ENCODE assay signal across 25 cellular contexts in the genomic region with DNA sequence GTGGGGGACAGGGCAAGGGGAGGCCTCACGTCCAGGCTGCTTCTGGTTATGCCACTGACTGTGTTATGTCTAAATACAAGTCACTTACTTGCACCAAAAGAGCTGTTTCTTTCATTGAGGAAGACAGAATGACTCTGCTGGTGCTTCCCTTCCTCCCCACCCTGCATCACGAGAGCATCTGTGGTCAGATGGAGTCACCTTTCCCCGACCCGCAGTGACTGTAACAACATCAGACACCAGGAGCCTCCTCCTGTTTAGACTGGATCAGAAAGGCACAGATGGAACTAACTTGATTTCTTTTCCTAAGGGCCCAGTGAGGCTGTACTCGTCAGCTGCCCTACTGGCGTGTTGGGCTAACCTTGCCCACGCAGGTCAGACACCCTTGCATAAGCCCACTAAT.
"Had no signal": no experiment of that assay in that cellular context is flagged by ENCODE, and none has a peak within 500 bp of the region (broad histone marks: within the 10 kb centered on the region; RNA-seq: fewer than 3 reads in every experiment).

No MANE protein-coding gene starts in this region.

- H3K9ac ChIP-seq: SK-N-SH had no signal

- H3K27ac ChIP-seq: SJSA1 had no signal

- DNase-seq: IMR-90, Karpas-422, KG1, MG63, NCI-H1092, NCI-H1105 treated with DMSO at 0.1 percent for 48 hours, NCI-H1417 treated with DMSO at 0.1 percent for 48 hours, NCI-H146, NCI-H1694 treated with DMSO at 0.1 percent for 48 hours, NCI-H1930, NCI-H2081 treated with DMSO at 0.1 percent for 48 hours, NCI-H2171, NCI-H226, NCI-H446, NCI-H510A, NCI-H524 treated with DMSO at 0.1 percent for 48 hours, NCI-H69, NCI-H774, Right ventricle myocardium superior, RPMI8226, SIG-M5, SK-N-SH, SW 1271, T-cell had no signal

- H3K36me3 ChIP-seq: MG63, SJSA1 had no signal

- H3K4me2 ChIP-seq: SK-N-SH had no signal

- H3K4me3 Mint-ChIP-seq: T-cell had no signal

- H3K4me3 ChIP-seq: MG63, SJSA1 had no signal

- H3K9me2 ChIP-seq: SK-N-SH had no signal

- H3K27me3 ChIP-seq: MG63, SJSA1 had no signal

- H3K9me3 ChIP-seq: MG63, SJSA1, SK-N-SH had no signal

- H3K4me1 ChIP-seq: SJSA1 had no signal

- ATAC-seq: T-cell had no signal

- H3K4me1 Mint-ChIP-seq: T-cell had no signal

- H3K27ac Mint-ChIP-seq: T-cell had no signal

- H3K36me3 Mint-ChIP-seq: T-cell had no signal
